Comparison of ENCODE assay signal across 10 cellular contexts in genomic region chr11:13962198-13962561, GRCh38. TPM values are rescaled to one million over a fixed set of nuclear protein-coding genes. Genes with fewer than 3 reads are reported as not detected.
DNase-seq lines count a peak whose midpoint lies in the region; ATAC-seq, FAIRE-seq and TF ChIP-seq lines count a peak whose summit lies in the region.
"Had no signal": no experiment of that assay in that cellular context is flagged by ENCODE, and none has a peak within 500 bp of the region (broad histone marks: within the 10 kb centered on the region; RNA-seq: fewer than 3 reads in every experiment).

No MANE protein-coding gene starts in this region.

- no peaks in the 10 kb centered on the region for H3K36me3 Mint-ChIP-seq in activated CD8-positive, alpha-beta memory T cell treated with anti-CD3 and anti-CD28 coated beads, Interleukin-2, amount 10 ng/mL, durations not matched to agents 7 days and 5 days
- H3K36me3 Mint-ChIP-seq in mesothelial cell of epicardium (no peaks in the 10 kb centered on the region), CD14-positive monocyte (peaks cover 0 to 2% of the 10 kb centered on the region in 2 donors)

- H3K27ac Mint-ChIP-seq in activated CD8-positive, alpha-beta memory T cell treated with anti-CD3 and anti-CD28 coated beads, Interleukin-2, amount 10 ng/mL, durations not matched to agents 7 days and 5 days: peak overlapping the region; percentile 42
- H3K27ac Mint-ChIP-seq in mesothelial cell of epicardium (no peak overlapping the region), CD14-positive monocyte (no peak overlapping the region)
- H3K27ac Mint-ChIP-seq: activated naive CD4-positive, alpha-beta T cell treated with anti-CD3 and anti-CD28 coated beads, Interleukin-2, amount 50 U/mL, for 72 hours had no signal

- H3K27me3 ChIP-seq in mammary epithelial cell (ENCODE audit: insufficient read depth, low read length) (peaks cover 42% of the 10 kb centered on the region), suprapubic skin (peaks cover 70% of the 10 kb centered on the region)

- FAIRE-seq in GM12892 (lab: Jason Lieb, UNC): no peak

- in situ Hi-C loops in mammary epithelial cell (cut with MboI; ENCODE audit: low sequenced_read_pairs in 2 of 2): loop anchor here (10.0 to 25.0 kb wide), 2 partner anchors 175 to 183 kb away; no protein-coding TSS in a partner anchor

- ATAC-seq in activated CD8-positive, alpha-beta memory T cell treated with anti-CD3 and anti-CD28 coated beads, Interleukin-2, amount 10 ng/mL, durations not matched to agents 7 days and 5 days: no peak
- no peak for ATAC-seq in HG02763 (IDR thresholded peaks at IDR 0.05; ENCODE audit: unreplicated experiment)

- no peaks in the 10 kb centered on the region for H3K9me3 ChIP-seq in mammary epithelial cell (replicated peaks; ENCODE audit: insufficient read depth, low read length)
- H3K9me3 ChIP-seq in suprapubic skin: no peaks in the 10 kb centered on the region
- H3K9me3 ChIP-seq: neutrophil had no signal

- peaks cover 12% of the 10 kb centered on the region for H3K4me1 Mint-ChIP-seq in activated CD8-positive, alpha-beta memory T cell treated with anti-CD3 and anti-CD28 coated beads, Interleukin-2, amount 10 ng/mL, durations not matched to agents 7 days and 5 days
- H3K4me1 Mint-ChIP-seq in mesothelial cell of epicardium (peaks cover 23% of the 10 kb centered on the region), CD14-positive monocyte (peaks cover 6% of the 10 kb centered on the region)

- no peak overlapping the region for H3K4me3 ChIP-seq in mammary epithelial cell (replicated peaks in 1 of 3; ENCODE audit: insufficient read depth in 1 of 3, low read depth in 2 of 3, low read length in 3 of 3)
- H3K4me3 ChIP-seq in suprapubic skin: peak overlapping the region; percentile 49

- no peak for DNase-seq in activated CD8-positive, alpha-beta memory T cell treated with anti-CD3 and anti-CD28 coated beads, Interleukin-2, amount 10 ng/mL, durations not matched to agents 7 days and 5 days
- DNase-seq in activated CD8-positive, alpha-beta memory T cell treated with anti-CD3 and anti-CD28 coated beads, Interleukin-2, amount 50 U/mL, for 48 hours: no peak
- DNase-seq in mammary epithelial cell (no peak), mesothelial cell of epicardium (ENCODE audit: low spot score in 2 of 2, unreplicated experiment in 2 of 2) (no peak), suprapubic skin (ENCODE audit: low spot score in 2 of 2) (no peak), GM12892 (ENCODE audit: insufficient read length) (no peak), CD14-positive monocyte (ENCODE audit: low spot score) (no peak)

- peak overlapping the region; percentile 47 for H3K4me2 ChIP-seq in mammary epithelial cell (ENCODE audit: insufficient read depth, low read depth, low read length)

- H3K4me1 ChIP-seq in mammary epithelial cell (ENCODE audit: insufficient read depth, low read length): peaks cover 10% of the 10 kb centered on the region
- peaks cover 28% of the 10 kb centered on the region for H3K4me1 ChIP-seq in suprapubic skin

- H3K4me3 Mint-ChIP-seq in activated CD8-positive, alpha-beta memory T cell treated with anti-CD3 and anti-CD28 coated beads, Interleukin-2, amount 10 ng/mL, durations not matched to agents 7 days and 5 days: peak overlapping the region; percentile 18
- H3K4me3 Mint-ChIP-seq in mesothelial cell of epicardium (peak overlapping the region; percentile 51), CD14-positive monocyte (peak overlapping the region in 1 of 2 donors; percentile 71)

- H3K36me3 ChIP-seq in mammary epithelial cell (ENCODE audit: insufficient read depth, low read length): no peaks in the 10 kb centered on the region
- no peaks in the 10 kb centered on the region for H3K36me3 ChIP-seq in suprapubic skin
- H3K36me3 ChIP-seq: neutrophil had no signal

- H4K20me1 ChIP-seq in mammary epithelial cell (ENCODE audit: insufficient read depth, low read length): no peaks in the 10 kb centered on the region

- CTCF ChIA-PET in activated CD8-positive, alpha-beta memory T cell treated with anti-CD3 and anti-CD28 coated beads, Interleukin-2, amount 10 ng/mL, durations not matched to agents 7 days and 5 days (lab: Charles Lee): interaction anchor here (1.1 to 1.7 kb wide), 3 partner anchors 10 to 286 kb away, joined by 4 read pairs; no protein-coding TSS in a partner anchor
- CTCF ChIA-PET in mammary epithelial cell (lab: Charles Lee; ENCODE audit: low non-redundant PET): no interaction called here

- TF ChIP-seq EP300 in suprapubic skin (IDR thresholded peaks at IDR 0.05): no peak

- intact Hi-C loops in mammary epithelial cell (cut with micrococcal nuclease): no loop called here
- intact Hi-C loops in CD14-positive monocyte (cut with micrococcal nuclease): no loop called here

- peaks cover 82% of the 10 kb centered on the region for H3K27me3 Mint-ChIP-seq in activated CD8-positive, alpha-beta memory T cell treated with anti-CD3 and anti-CD28 coated beads, Interleukin-2, amount 10 ng/mL, durations not matched to agents 7 days and 5 days
- H3K27me3 Mint-ChIP-seq in mesothelial cell of epicardium (ENCODE audit: low read depth) (peaks cover 84% of the 10 kb centered on the region), CD14-positive monocyte (ENCODE audit: low read depth in 3 of 3) (peaks cover 63 to 84% (median 73%) of the 10 kb centered on the region in 3 donors)

- TF ChIP-seq POLR2A in suprapubic skin (IDR thresholded peaks at IDR 0.05) (no peak), GM12892 (IDR thresholded peaks at IDR 0.05; ENCODE audit: low read depth, low read length) (no peak)

- no peak overlapping the region for H2AFZ ChIP-seq in mammary epithelial cell (ENCODE audit: low read depth, low read length)

- H3K27ac ChIP-seq in mammary epithelial cell (ENCODE audit: insufficient read depth, low read depth, low read length) (no peak overlapping the region), suprapubic skin (no peak overlapping the region)
- H3K27ac ChIP-seq: neutrophil had no signal

- H3K9ac ChIP-seq in mammary epithelial cell (ENCODE audit: insufficient read depth, low read length): no peak overlapping the region

- TF ChIP-seq CTCF in mammary epithelial cell (conservative IDR thresholded peaks at IDR 0.05 in 1 of 2, IDR thresholded peaks at IDR 0.05 in 1 of 2; ENCODE audit: extremely low read depth in 1 of 2, insufficient read depth in 1 of 2, low read depth in 1 of 2, low read length in 2 of 2) (no peak), mesothelial cell of epicardium (IDR thresholded peaks at IDR 0.05; ENCODE audit: unreplicated experiment) (no peak), suprapubic skin (IDR thresholded peaks at IDR 0.05) (no peak), CD14-positive monocyte (IDR thresholded peaks at IDR 0.05) (no peak)

- WGBS in mammary epithelial cell (ENCODE audit: low coverage, missing lambda C conversion rate): 38% methylated on average over 6 of the region's 16 CpGs
- 39% methylated on average over 16 of the region's 16 CpGs for WGBS in suprapubic skin

- H3K9me3 Mint-ChIP-seq in activated CD8-positive, alpha-beta memory T cell treated with anti-CD3 and anti-CD28 coated beads, Interleukin-2, amount 10 ng/mL, durations not matched to agents 7 days and 5 days (ENCODE audit: low read depth): no peaks in the 10 kb centered on the region
- H3K9me3 Mint-ChIP-seq in mesothelial cell of epicardium (no peaks in the 10 kb centered on the region), CD14-positive monocyte (peaks cover 0 to 5% (median 0%) of the 10 kb centered on the region in 7 donors)
- H3K9me3 Mint-ChIP-seq: activated naive CD4-positive, alpha-beta T cell treated with anti-CD3 and anti-CD28 coated beads, Interleukin-2, amount 50 U/mL, for 72 hours had no signal

- dilution Hi-C loops in mammary epithelial cell (cut with HindIII; ENCODE audit: low sequenced_read_pairs): loop anchor here (5.0 to 25.0 kb wide), 2 partner anchors 85 to 275 kb away; no protein-coding TSS in a partner anchor

- BruUV-seq in mammary epithelial cell (replicated peaks; lab: Mats Ljungman, UMichigan): no TSS peak

- no peaks in the 10 kb centered on the region for H3K79me2 ChIP-seq in mammary epithelial cell (ENCODE audit: insufficient read depth, low read length)

RNA-seq across cellular contexts. Expression of gene SPON1, which starts 0.3 kb away (rescaled TPM):
- not detected for total RNA-seq in activated CD8-positive, alpha-beta memory T cell treated with anti-CD3 and anti-CD28 coated beads, Interleukin-2, amount 10 ng/mL, durations not matched to agents 7 days and 5 days
- total RNA-seq in mammary epithelial cell: under 1 TPM in 1 of 2 donors, not detected in 1; 0.17 TPM
- not detected for polyA plus RNA-seq in mammary epithelial cell
- polyA minus RNA-seq in mammary epithelial cell: not detected
- total RNA-seq in mesothelial cell of epicardium: 25.1 to 31.9 TPM (median 30.9 TPM) in 3 replicates
- total RNA-seq in suprapubic skin: 10 to 100 TPM in 3 of 4 donors, 1 to 10 TPM in 1; 8.0 to 16.1 (median 11.3) TPM
- polyA plus RNA-seq in GM12892 (2012; ENCODE audit: missing spikeins): 0.74 TPM
- not detected for polyA plus RNA-seq in CD14-positive monocyte

Comparison
In these comparisons a context has a peak if more than half of its experiments do, and no peak if none do; other contexts are left out.
1. RNA of gene SPON1, which starts 0.3 kb away (total RNA-seq): 25.1 to 31.9 TPM in mesothelial cell of epicardium and 8.0 to 16.1 TPM in suprapubic skin; 0.17 TPM in mammary epithelial cell and not detected in activated CD8-positive, alpha-beta memory T cell treated with anti-CD3 and anti-CD28 coated beads, Interleukin-2, amount 10 ng/mL, durations not matched to agents 7 days and 5 days; every median in the first group is over 4 times any median in the second.